8 cellular contexts compared by ENCODE assay signal in the genomic region with DNA sequence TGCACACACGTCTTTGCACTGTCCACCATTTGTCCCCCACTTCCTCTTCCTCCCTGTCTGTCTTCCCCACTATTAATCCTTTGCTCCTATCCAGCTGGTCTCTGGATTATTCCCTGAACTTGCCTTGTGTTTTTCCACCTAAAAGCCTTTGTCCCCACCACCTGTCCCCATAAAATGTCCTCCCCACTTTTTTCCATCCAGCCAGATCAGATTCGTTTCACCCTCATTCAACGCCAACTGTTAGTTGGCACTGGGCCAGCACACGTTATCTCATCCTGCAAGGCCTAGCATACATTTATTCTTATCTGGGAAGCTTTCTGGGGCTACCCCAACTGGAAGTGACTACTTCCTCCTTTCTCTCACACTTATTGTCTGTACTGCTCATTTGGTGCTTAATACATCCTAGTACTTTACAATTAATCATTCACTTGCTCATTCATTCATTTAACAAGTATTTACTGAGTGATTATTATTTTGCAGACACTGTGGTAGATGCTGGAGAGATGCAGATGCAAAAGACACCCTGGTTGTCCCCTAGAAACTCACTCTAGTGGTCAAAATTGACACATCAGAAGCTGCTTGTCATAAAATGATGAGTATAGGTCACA.
DNase-seq lines count a peak whose midpoint lies in the region; ATAC-seq and TF ChIP-seq lines count a peak whose summit lies in the region.

No MANE protein-coding gene starts in this region.

- no peak overlapping the region for H2BK120ac ChIP-seq in trophoblast cell (ENCODE audit: insufficient read depth, low read length, poor library complexity)

- H3K14ac ChIP-seq in trophoblast cell (ENCODE audit: low read length): no peak overlapping the region

- no peak overlapping the region for H4K12ac ChIP-seq in trophoblast cell (ENCODE audit: low read depth, low read length)

- no peak overlapping the region for H3K23ac ChIP-seq in trophoblast cell (ENCODE audit: low read length)

- TF ChIP-seq CTCF in foreskin keratinocyte (conservative IDR thresholded peaks at IDR 0.05): no peak

- H3K4me1 ChIP-seq in foreskin keratinocyte: peaks cover 14% of the 10 kb centered on the region
- peaks cover 8 to 9% of the 10 kb centered on the region in 2 experiments for H3K4me1 ChIP-seq in trophoblast cell (ENCODE audit: control insufficient read depth in 1 of 2, insufficient read depth in 2 of 2, low read length in 2 of 2)

- H3K4ac ChIP-seq in trophoblast cell (ENCODE audit: low read depth, low read length): no peak overlapping the region

- no peaks in the 10 kb centered on the region for H3K9me3 ChIP-seq in trophoblast cell (ENCODE audit: insufficient read depth, low read depth, low read length)

- ATAC-seq in GM18498 (IDR thresholded peaks at IDR 0.05; ENCODE audit: unreplicated experiment) (peak; percentile 55), HG02885 (IDR thresholded peaks at IDR 0.05; ENCODE audit: poor library complexity, unreplicated experiment) (peak; percentile 56), esophagus mucosa (peak; percentile 29), foreskin keratinocyte (no peak)

- no peak overlapping the region for H3K18ac ChIP-seq in trophoblast cell (ENCODE audit: low read length)

- WGBS in trophoblast cell (ENCODE audit: extremely low coverage, insufficient coverage, insufficient read length): no CpG with 5 or more reads among the region's 4 CpGs

- no peak overlapping the region for H2AK5ac ChIP-seq in trophoblast cell (ENCODE audit: low read length)

- H4K8ac ChIP-seq in trophoblast cell (ENCODE audit: low read depth, low read length): no peak overlapping the region

- H3K79me1 ChIP-seq in trophoblast cell (ENCODE audit: low read length): peaks cover 17% of the 10 kb centered on the region

- H2AFZ ChIP-seq in trophoblast cell (ENCODE audit: insufficient read depth, low read length, poor library complexity): no peak overlapping the region

- DNase-seq in NCI-H2081 treated with DMSO at 0.1 percent for 48 hours (lab: John Stamatoyannopoulos, UW) (peak; percentile 15), foreskin keratinocyte (no peak), trophoblast cell (no peak), HK-2 (ENCODE audit: unreplicated experiment) (no peak)
- DNase-seq in effector CD4-positive, alpha-beta T cell: no peak

- H3K4me3 ChIP-seq in trophoblast cell (ENCODE audit: low read depth, low read length): no peak overlapping the region

- H3K4me2 ChIP-seq in trophoblast cell (ENCODE audit: low read length): no peak overlapping the region

- H3K9ac ChIP-seq in trophoblast cell (ENCODE audit: low read length): no peak overlapping the region

- no peak overlapping the region for H4K91ac ChIP-seq in trophoblast cell (ENCODE audit: low read depth, low read length)

- H3K36me3 ChIP-seq in trophoblast cell (ENCODE audit: control insufficient read depth in 1 of 2, insufficient read depth in 2 of 2, low read length in 2 of 2): no peaks in the 10 kb centered on the region

- H3K27ac ChIP-seq in foreskin keratinocyte (no peak overlapping the region), trophoblast cell (ENCODE audit: low read depth, low read length) (no peak overlapping the region)

- H2BK5ac ChIP-seq in trophoblast cell (ENCODE audit: low read depth, low read length, poor library complexity): no peak overlapping the region

- H3K27me3 ChIP-seq in foreskin keratinocyte (no peaks in the 10 kb centered on the region), trophoblast cell (ENCODE audit: insufficient read depth, low read length) (no peaks in the 10 kb centered on the region)

- no peak overlapping the region for H2BK12ac ChIP-seq in trophoblast cell (ENCODE audit: low read length)

- H3K79me2 ChIP-seq in trophoblast cell (ENCODE audit: control insufficient read depth, insufficient read depth, low read length, poor library complexity): no peaks in the 10 kb centered on the region
